In genomic region chr19:40348125-40348913, GRCh38 we compare ENCODE assay signal across 8 cellular contexts. TPM values are rescaled to one million over a fixed set of nuclear protein-coding genes. Genes with fewer than 3 reads are reported as not detected.
A peak's percentile ranks its signal among the peaks of the same experiment; 100 is the strongest.
DNase-seq lines count a peak whose midpoint lies in the region; ATAC-seq and TF ChIP-seq lines count a peak whose summit lies in the region.

C19orf47 (minus strand) TSS chr19:40348397; CDS start chr19:40341857, 6,540 bp downstream.
PLD3 (plus strand) TSS chr19:40348695; CDS start chr19:40366484, 17,789 bp downstream.

- H3K9me3 Mint-ChIP-seq in endothelial cell (ENCODE audit: unreplicated experiment): no peaks in the 10 kb centered on the region

- H3K27me3 ChIP-seq in OCI-LY3 (ENCODE audit: low read depth, low read length): no peaks in the 10 kb centered on the region

- peaks cover 3% of the 10 kb centered on the region; the same call in 1 of the 2 replicates for H4K20me1 ChIP-seq in OCI-LY3 (ENCODE audit: insufficient read depth, low read length)

- no peaks in the 10 kb centered on the region for H3K9me3 ChIP-seq in OCI-LY3 (ENCODE audit: insufficient read depth, low read length)

- peak within 1 kb of the TSS; percentile 2; the same call in 1 of the 2 replicates for H2AFZ ChIP-seq in OCI-LY3 (ENCODE audit: low read depth, low read length)

- H3K9ac ChIP-seq in OCI-LY3 (ENCODE audit: low read length): peak within 1 kb of the TSS; percentile 69

- peak within 1 kb of the TSS; percentile 97 for H3K4me3 Mint-ChIP-seq in endothelial cell (ENCODE audit: unreplicated experiment)

- peak within 1 kb of the TSS; percentile 5 for H3K27ac ChIP-seq in OCI-LY3 (ENCODE audit: low read length)

- H3K4me3 ChIP-seq in OCI-LY3 (ENCODE audit: low read length): peak within 1 kb of the TSS; percentile 82

- peak within 1 kb of the TSS; percentile 84 for H3K4me2 ChIP-seq in OCI-LY3 (ENCODE audit: low read length)

- H3K79me2 ChIP-seq in OCI-LY3 (ENCODE audit: low read length): peaks cover 20% of the 10 kb centered on the region

- peak; percentile 92 for ATAC-seq in GM21515 (IDR thresholded peaks at IDR 0.05; ENCODE audit: unreplicated experiment)

- peaks cover 2% of the 10 kb centered on the region for H3K36me3 ChIP-seq in OCI-LY3 (replicated peaks; ENCODE audit: low read depth, low read length)

- H3K27ac Mint-ChIP-seq in endothelial cell (ENCODE audit: unreplicated experiment): peak within 1 kb of the TSS; percentile 84

- DNase-seq in D341Med (ENCODE audit: low spot score) (peak; percentile 100), HuH-7 (ENCODE audit: low spot score) (peak; percentile 100), endothelial cell (ENCODE audit: low spot score) (peak; percentile 98), midbrain (lab: John Stamatoyannopoulos, UW) (peak; percentile 100)
- DNase-seq in activated CD8-positive, alpha-beta memory T cell treated with anti-CD3 and anti-CD28 coated beads, Interleukin-2, amount 50 U/mL, for 48 hours: peak; percentile 98
- DNase-seq in stimulated activated CD8-positive, alpha-beta memory T cell treated with anti-CD3 and anti-CD28 coated beads, Interleukin-2, amount 100 ng/mL, for 1 hour (ENCODE audit: low read depth in 2 of 2): peak; percentile 96 to 98

- H3K4me1 ChIP-seq in OCI-LY3 (ENCODE audit: low read length): peaks cover 14% of the 10 kb centered on the region

- H3K27me3 Mint-ChIP-seq in endothelial cell (ENCODE audit: unreplicated experiment): peaks cover 8% of the 10 kb centered on the region

- H3K4me1 Mint-ChIP-seq in endothelial cell (ENCODE audit: unreplicated experiment): peaks cover 11% of the 10 kb centered on the region

- H3K36me3 Mint-ChIP-seq in endothelial cell (ENCODE audit: low read depth, unreplicated experiment): peaks cover 7% of the 10 kb centered on the region

- TF ChIP-seq CTCF in OCI-LY3 (IDR thresholded peaks at IDR 0.05; ENCODE audit: low read depth, low read length) (no peak), endothelial cell (IDR thresholded peaks at IDR 0.05; ENCODE audit: unreplicated experiment) (no peak)

RNA-seq across cellular contexts. Expression of gene C19orf47, which starts in this region (rescaled TPM):
- 17.9 TPM for total RNA-seq in endothelial cell (ENCODE audit: unreplicated experiment)

RNA-seq across cellular contexts. Expression of gene PLD3, which starts in this region (rescaled TPM):
- 227 TPM for total RNA-seq in endothelial cell (ENCODE audit: unreplicated experiment)

Comparison
In these comparisons a context has a peak if more than half of its experiments do, and no peak if none do; other contexts are left out.
1. Peak in every context shown above with its lines: DNase-seq, ATAC-seq, H3K4me3 ChIP-seq and H3K27ac ChIP-seq.